ENCODE assay signal across 27 cellular contexts in genomic region chr2:125004091-125004800, GRCh38.
A peak's percentile ranks its signal among the peaks of the same experiment; 100 is the strongest.
DNase-seq lines count a peak whose midpoint lies in the region; ATAC-seq and TF ChIP-seq lines count a peak whose summit lies in the region.
"Had no signal": no experiment of that assay in that cellular context is flagged by ENCODE, and none has a peak within 500 bp of the region (broad histone marks: within the 10 kb centered on the region; RNA-seq: fewer than 3 reads in every experiment).

No MANE protein-coding gene starts in this region.

- no peak for ATAC-seq in HG03097 (IDR thresholded peaks at IDR 0.05; ENCODE audit: low FRiP score, unreplicated experiment)
- ATAC-seq: CD8-positive, alpha-beta T cell had no signal

- no peaks in the 10 kb centered on the region for H4K20me1 ChIP-seq in osteoblast (ENCODE audit: insufficient read depth, low read length)

- DNase-seq in Caki2 (ENCODE audit: low read depth) (peak; percentile 70), RPMI7951 (ENCODE audit: low read depth) (peak; percentile 38), astrocyte of the spinal cord (ENCODE audit: low read depth, low spot score) (peak; percentile 46), osteoblast (ENCODE audit: insufficient read length, low spot score, missing footprints) (peak; percentile 41), left ventricle myocardium inferior (no peak), hippocampal formation (lab: John Stamatoyannopoulos, UW) (no peak)
- DNase-seq: 8988T; AML-193; C1 segment of cervical spinal cord; Calu3; CD8-positive, alpha-beta T cell; DMS153; GM23248; KBM-7; NCI-H1105; NCI-H146; NCI-H2029; NCI-H2171; NCI-H345; NCI-H524; NCI-H82; Peyer's patch; SHP77 had no signal

- no peaks in the 10 kb centered on the region for H3K27me3 ChIP-seq in osteoblast (ENCODE audit: insufficient read depth, low read length)
- no peaks in the 10 kb centered on the region for H3K27me3 ChIP-seq in left ventricle myocardium inferior (ENCODE audit: low read depth)
- H3K27me3 ChIP-seq: Peyer's patch had no signal

- no peaks in the 10 kb centered on the region for H3K79me2 ChIP-seq in osteoblast (ENCODE audit: insufficient read depth, low read length)

- H3K4me1 ChIP-seq in osteoblast (ENCODE audit: insufficient read depth, low read length) (no peaks in the 10 kb centered on the region), left ventricle myocardium inferior (no peaks in the 10 kb centered on the region)
- H3K4me1 ChIP-seq: HAP-1, Peyer's patch had no signal

- in situ Hi-C loops in Caki2 (cut with HindIII; ENCODE audit: low pct_unique_long_range_greater_than_20kb, low sequenced_read_pairs) (no loop called here), astrocyte of the spinal cord (cut with HindIII; ENCODE audit: low sequenced_read_pairs) (no loop called here)

- H3K9me3 ChIP-seq in osteoblast (ENCODE audit: low read depth, low read length) = no peaks in the 10 kb centered on the region
- H3K9me3 ChIP-seq in left ventricle myocardium inferior (replicated peaks) = no peaks in the 10 kb centered on the region
- H3K9me3 ChIP-seq: HAP-1, Peyer's patch had no signal

- no peak overlapping the region for H3K4me2 ChIP-seq in osteoblast (ENCODE audit: insufficient read depth, low read length)

- H3K36me3 ChIP-seq in osteoblast (ENCODE audit: insufficient read depth, low read length) (no peaks in the 10 kb centered on the region), left ventricle myocardium inferior (no peaks in the 10 kb centered on the region)
- H3K36me3 ChIP-seq: HAP-1, Peyer's patch had no signal

- H3K4me3 ChIP-seq in astrocyte of the spinal cord (ENCODE audit: low read depth, low read length) = no peak overlapping the region
- no peak overlapping the region for H3K4me3 ChIP-seq in osteoblast (ENCODE audit: insufficient read depth, low read length)
- H3K4me3 ChIP-seq in left ventricle myocardium inferior = no peak overlapping the region
- H3K4me3 ChIP-seq: GM23248, HAP-1, Peyer's patch, SK-N-MC had no signal

- intact Hi-C loops in left ventricle myocardium inferior (cut with micrococcal nuclease) = no loop called here

- no peak overlapping the region for H3K27ac ChIP-seq in osteoblast (ENCODE audit: low read depth, low read length)
- H3K27ac ChIP-seq in left ventricle myocardium inferior (replicated peaks) = no peak overlapping the region
- H3K27ac ChIP-seq: GM23248, HL-60, Peyer's patch, SK-N-MC had no signal

- H2AFZ ChIP-seq in osteoblast (ENCODE audit: low read length) = no peak overlapping the region
- H2AFZ ChIP-seq: GM23248 had no signal

- TF ChIP-seq CTCF in astrocyte of the spinal cord (IDR thresholded peaks at IDR 0.05; ENCODE audit: low read depth, low read length) = no peak
- no peak for TF ChIP-seq CTCF in osteoblast (IDR thresholded peaks at IDR 0.05; ENCODE audit: extremely low read depth, low read depth, low read length)
- no peak for TF ChIP-seq CTCF in left ventricle myocardium inferior (IDR thresholded peaks at IDR 0.05; ENCODE audit: borderline replicate concordance)

Comparison
In these comparisons a context has a peak if more than half of its experiments do, and no peak if none do; other contexts are left out.
1. DNase-seq: peak in Caki2 (single experiment), RPMI7951 (single experiment), astrocyte of the spinal cord (single experiment) and osteoblast (single experiment); none in left ventricle myocardium inferior (single experiment) and hippocampal formation (0 of 2).